Comparison of ENCODE assay signal across 22 cellular contexts in genomic region chrX:148854351-148854750, GRCh38.
DNase-seq lines count a peak whose midpoint lies in the region; ATAC-seq and TF ChIP-seq lines count a peak whose summit lies in the region.
"Had no signal": no experiment of that assay in that cellular context is flagged by ENCODE, and none has a peak within 500 bp of the region (broad histone marks: within the 10 kb centered on the region; RNA-seq: fewer than 3 reads in every experiment).

No MANE protein-coding gene starts in this region.

- ATAC-seq in HG02870 (IDR thresholded peaks at IDR 0.05; ENCODE audit: unreplicated experiment) = no peak
- ATAC-seq: activated CD8-positive, alpha-beta memory T cell treated with anti-CD3 and anti-CD28 coated beads, Interleukin-2, amount 10 ng/mL, durations not matched to agents 7 days and 5 days; heart right ventricle; mucosa of descending colon; Panc1; T-helper 17 cell had no signal

- H3K36me3 Mint-ChIP-seq in endodermal cell (ENCODE audit: low read depth) (no peaks in the 10 kb centered on the region), neural progenitor cell (no peaks in the 10 kb centered on the region)
- H3K36me3 Mint-ChIP-seq: activated CD8-positive, alpha-beta memory T cell treated with anti-CD3 and anti-CD28 coated beads, Interleukin-2, amount 10 ng/mL, durations not matched to agents 7 days and 5 days; activated naive CD4-positive, alpha-beta T cell treated with anti-CD3 and anti-CD28 coated beads, Interleukin-2, amount 50 U/mL, for 24 hours had no signal

- H2AFZ ChIP-seq in neural progenitor cell (replicated peaks) = no peak overlapping the region

- peak overlapping the region; percentile 79 for H3K27ac ChIP-seq in endodermal cell (ENCODE audit: low read depth, low read length)
- H3K27ac ChIP-seq in neural progenitor cell = no peak overlapping the region
- H3K27ac ChIP-seq: ascending aorta, colonic mucosa, heart right ventricle, left ventricle myocardium inferior had no signal

- no peaks in the 10 kb centered on the region for H3K9me3 ChIP-seq in endodermal cell (ENCODE audit: control insufficient read depth, low read length)
- peaks cover 3% of the 10 kb centered on the region for H3K9me3 ChIP-seq in neural progenitor cell (ENCODE audit: low read depth)
- H3K9me3 ChIP-seq: ascending aorta, colonic mucosa, heart right ventricle, left ventricle myocardium inferior, mucosa of descending colon had no signal

- no peak overlapping the region for H3K4me3 Mint-ChIP-seq in endodermal cell
- H3K4me3 Mint-ChIP-seq in neural progenitor cell = no peak overlapping the region
- H3K4me3 Mint-ChIP-seq: activated CD8-positive, alpha-beta memory T cell treated with anti-CD3 and anti-CD28 coated beads, Interleukin-2, amount 10 ng/mL, durations not matched to agents 7 days and 5 days; activated naive CD4-positive, alpha-beta T cell treated with anti-CD3 and anti-CD28 coated beads, Interleukin-2, amount 50 U/mL, for 24 hours; neural crest cell; T-helper 17 cell had no signal

- H3K9ac ChIP-seq in endodermal cell (ENCODE audit: extremely low read depth, low read length, poor library complexity, severe bottlenecking) (no peak overlapping the region), neural progenitor cell (no peak overlapping the region)

- H3K36me3 ChIP-seq in endodermal cell (ENCODE audit: control insufficient read depth, insufficient read depth, low read length) (no peaks in the 10 kb centered on the region), neural progenitor cell (no peaks in the 10 kb centered on the region)
- H3K36me3 ChIP-seq: ascending aorta, colonic mucosa, heart right ventricle, left ventricle myocardium inferior had no signal

- DNase-seq in NCI-H748 (lab: John Stamatoyannopoulos, UW; ENCODE audit: unreplicated experiment) (peak; percentile 55), NCI-H748 treated with DMSO at 0.1 percent for 48 hours (lab: John Stamatoyannopoulos, UW) (no peak), RPMI7951 (ENCODE audit: low read depth) (peak; percentile 90), endodermal cell (no peak), neural progenitor cell (ENCODE audit: low spot score) (no peak), hypothalamus (lab: John Stamatoyannopoulos, UW) (no peak), GM19238 (ENCODE audit: insufficient read length, low spot score) (no peak)
- DNase-seq: activated CD4-positive, alpha-beta T cell treated with anti-CD3 and anti-CD28 coated beads for 48 hours; activated CD8-positive, alpha-beta memory T cell treated with anti-CD3 and anti-CD28 coated beads, Interleukin-2, amount 10 ng/mL, durations not matched to agents 7 days and 5 days; colonic mucosa; heart right ventricle; left ventricle myocardium inferior; mucosa of descending colon; NCI-H2171 treated with DMSO at 0.1 percent for 48 hours; substantia nigra; T-helper 17 cell had no signal

- H3K79me2 ChIP-seq in neural progenitor cell (ENCODE audit: low read depth) = no peaks in the 10 kb centered on the region

- H3K4me1 Mint-ChIP-seq in endodermal cell = no peaks in the 10 kb centered on the region
- peaks cover 26% of the 10 kb centered on the region for H3K4me1 Mint-ChIP-seq in neural progenitor cell
- H3K4me1 Mint-ChIP-seq: activated CD8-positive, alpha-beta memory T cell treated with anti-CD3 and anti-CD28 coated beads, Interleukin-2, amount 10 ng/mL, durations not matched to agents 7 days and 5 days; activated naive CD4-positive, alpha-beta T cell treated with anti-CD3 and anti-CD28 coated beads, Interleukin-2, amount 50 U/mL, for 24 hours; T-helper 17 cell had no signal

- H3K4me1 ChIP-seq in endodermal cell (ENCODE audit: control insufficient read depth, insufficient read depth, low read length) = no peaks in the 10 kb centered on the region
- H3K4me1 ChIP-seq in neural progenitor cell = peaks cover 4% of the 10 kb centered on the region
- H3K4me1 ChIP-seq: ascending aorta, colonic mucosa, heart right ventricle, left ventricle myocardium inferior had no signal

- no peaks in the 10 kb centered on the region for H3F3A ChIP-seq in neural progenitor cell (ENCODE audit: low read depth)

- H3K27me3 Mint-ChIP-seq in endodermal cell (ENCODE audit: insufficient read depth) (peaks cover 72% of the 10 kb centered on the region), neural progenitor cell (ENCODE audit: insufficient read depth, low read depth) (no peaks in the 10 kb centered on the region)
- H3K27me3 Mint-ChIP-seq: activated CD8-positive, alpha-beta memory T cell treated with anti-CD3 and anti-CD28 coated beads, Interleukin-2, amount 10 ng/mL, durations not matched to agents 7 days and 5 days; activated naive CD4-positive, alpha-beta T cell treated with anti-CD3 and anti-CD28 coated beads, Interleukin-2, amount 50 U/mL, for 24 hours; progenitor cell of endocrine pancreas; T-helper 17 cell had no signal

- no peak overlapping the region for H3K4me3 ChIP-seq in endodermal cell (ENCODE audit: low read length)
- no peak overlapping the region for H3K4me3 ChIP-seq in neural progenitor cell
- H3K4me3 ChIP-seq: ascending aorta, colonic mucosa, heart right ventricle, left ventricle myocardium inferior, mucosa of descending colon had no signal

- H3K27me3 ChIP-seq in endodermal cell (ENCODE audit: control insufficient read depth, insufficient read depth, low read length, poor library complexity, severe bottlenecking) (peaks cover 53% of the 10 kb centered on the region), neural progenitor cell (no peaks in the 10 kb centered on the region)
- H3K27me3 ChIP-seq: ascending aorta, colonic mucosa, heart right ventricle had no signal

- TF ChIP-seq CTCF in endodermal cell (conservative IDR thresholded peaks at IDR 0.05) (no peak), neural progenitor cell (IDR thresholded peaks at IDR 0.05) (no peak)

- WGBS in endodermal cell (ENCODE audit: insufficient coverage in 1 of 2, insufficient read length in 1 of 2), 2 experiments = 77% methylated on average over 3 of the region's 3 CpGs; no CpG with 5 or more reads in 1 of the 2 experiments

- no peak overlapping the region for H3K4me2 ChIP-seq in neural progenitor cell

- no peaks in the 10 kb centered on the region for H4K20me1 ChIP-seq in neural progenitor cell (ENCODE audit: low read depth)

- H3K27ac Mint-ChIP-seq in endodermal cell = no peak overlapping the region
- peak overlapping the region; percentile 96 for H3K27ac Mint-ChIP-seq in neural progenitor cell
- H3K27ac Mint-ChIP-seq: activated CD8-positive, alpha-beta memory T cell treated with anti-CD3 and anti-CD28 coated beads, Interleukin-2, amount 10 ng/mL, durations not matched to agents 7 days and 5 days; activated naive CD4-positive, alpha-beta T cell treated with anti-CD3 and anti-CD28 coated beads, Interleukin-2, amount 50 U/mL, for 24 hours; progenitor cell of endocrine pancreas; T-helper 17 cell had no signal

- peaks cover 27% of the 10 kb centered on the region for H3K9me3 Mint-ChIP-seq in endodermal cell
- H3K9me3 Mint-ChIP-seq in neural progenitor cell = no peaks in the 10 kb centered on the region
- H3K9me3 Mint-ChIP-seq: activated naive CD4-positive, alpha-beta T cell treated with anti-CD3 and anti-CD28 coated beads, Interleukin-2, amount 50 U/mL, for 24 hours; neural crest cell had no signal

Comparison
In these comparisons a context has a peak if more than half of its experiments do, and no peak if none do; other contexts are left out.
1. DNase-seq: peak in NCI-H748 (single experiment) and RPMI7951 (single experiment); none in NCI-H748 treated with DMSO at 0.1 percent for 48 hours (single experiment), endodermal cell (single experiment), neural progenitor cell (single experiment), hypothalamus (0 of 51) and GM19238 (single experiment).